ENCODE assay signal across 8 cellular contexts in genomic region chr16:84649511-84649861, GRCh38. TPM values are rescaled to one million over a fixed set of nuclear protein-coding genes. Genes with fewer than 3 reads are reported as not detected.
DNase-seq lines count a peak whose midpoint lies in the region; ATAC-seq and TF ChIP-seq lines count a peak whose summit lies in the region.

No MANE protein-coding gene starts in this region.

- H3K36me3 ChIP-seq in Panc1 (ENCODE audit: control insufficient read depth, insufficient read depth, low read length) (no peaks in the 10 kb centered on the region; the same call in 1 of the 2 replicates), esophagus muscularis mucosa (peaks cover 3 to 39% (median 28%) of the 10 kb centered on the region in 4 donors), neuronal stem cell (replicated peaks in 1 of 2; ENCODE audit: control insufficient read depth in 2 of 2, insufficient read depth in 2 of 2, low read length in 2 of 2) (peaks cover 2 to 29% of the 10 kb centered on the region in 2 donors)

- no peaks in the 10 kb centered on the region for H3K9me3 Mint-ChIP-seq in CD14-positive monocyte

- CTCF ChIA-PET in Panc1 (lab: Charles Lee): interaction anchor here (0.5 kb wide), 1 partner anchor 33 kb away, joined by 3 read pairs; no protein-coding TSS in a partner anchor

- BruUV-seq in Panc1 (replicated peaks; lab: Mats Ljungman, UMichigan): no TSS peak

- ATAC-seq in Panc1 (no peak), HG03342 (IDR thresholded peaks at IDR 0.05; ENCODE audit: unreplicated experiment) (no peak)

- H3K4me3 ChIP-seq in Panc1 (ENCODE audit: low read depth in 2 of 2, low read length in 2 of 2) (peak overlapping the region; percentile 64 to 67), esophagus muscularis mucosa (peak overlapping the region; percentile 78 to 99 (median 87)), neuronal stem cell (ENCODE audit: low read length in 2 of 2) (peak overlapping the region; percentile 75 to 83)

- no peak overlapping the region for H3K23ac ChIP-seq in neuronal stem cell (ENCODE audit: low read depth, low read length, poor library complexity)

- H3K27ac ChIP-seq in Panc1 (ENCODE audit: low read length) (peak overlapping the region; percentile 59), esophagus muscularis mucosa (replicated peaks in 1 of 4) (peak overlapping the region; percentile 84 to 90 (median 86)), neuronal stem cell (replicated peaks; ENCODE audit: low read length) (no peak overlapping the region)

- H3K27me3 Mint-ChIP-seq in CD14-positive monocyte (ENCODE audit: low read depth in 3 of 3): peaks cover 0 to 7% (median 4%) of the 10 kb centered on the region in 3 donors

- no peak for TF ChIP-seq CTCF in CD14-positive monocyte (IDR thresholded peaks at IDR 0.05)
- no peak for TF ChIP-seq CTCF in Panc1 (IDR thresholded peaks at IDR 0.05)
- no peak for TF ChIP-seq CTCF in esophagus muscularis mucosa (IDR thresholded peaks at IDR 0.05)

- POLR2A ChIA-PET in Panc1 (lab: Charles Lee): no interaction called here

- no peaks in the 10 kb centered on the region for H3K27me3 ChIP-seq in Panc1 (ENCODE audit: control insufficient read depth, insufficient read depth, low read length)
- no peaks in the 10 kb centered on the region for H3K27me3 ChIP-seq in esophagus muscularis mucosa
- peaks cover 0 to 19% (median 0%) of the 10 kb centered on the region in 3 experiments for H3K27me3 ChIP-seq in neuronal stem cell (ENCODE audit: control insufficient read depth in 3 of 3, insufficient read depth in 3 of 3, low read depth in 1 of 3, low read length in 3 of 3)

- no peak overlapping the region for H3K9ac ChIP-seq in neuronal stem cell (ENCODE audit: low read depth, low read length, poor library complexity)

- no peak overlapping the region for H3K4ac ChIP-seq in neuronal stem cell (ENCODE audit: low read length)

- H3K4me3 Mint-ChIP-seq in CD14-positive monocyte: peak overlapping the region; percentile 79 to 87

- H3K4me1 ChIP-seq in Panc1 (ENCODE audit: control insufficient read depth, insufficient read depth, low read length) (peaks cover 6% of the 10 kb centered on the region), esophagus muscularis mucosa (peaks cover 19 to 36% (median 31%) of the 10 kb centered on the region in 4 donors), neuronal stem cell (ENCODE audit: control insufficient read depth in 2 of 2, insufficient read depth in 1 of 2, low read depth in 1 of 2, low read length in 2 of 2) (peaks cover 6 to 14% of the 10 kb centered on the region in 2 donors)

- H2BK5ac ChIP-seq in neuronal stem cell (ENCODE audit: low read length): no peak overlapping the region

- H3K18ac ChIP-seq in neuronal stem cell (ENCODE audit: low read length): no peak overlapping the region

- DNase-seq in CD14-positive monocyte (ENCODE audit: low spot score) (no peak), Panc1 (ENCODE audit: low read depth, low spot score) (no peak), esophagus muscularis mucosa (ENCODE audit: extremely low spot score) (no peak), neuronal stem cell (ENCODE audit: low spot score) (no peak), NCI-H774 (lab: John Stamatoyannopoulos, UW) (no peak), iPS-NIHi11 (ENCODE audit: low spot score) (no peak), anterior cingulate cortex (lab: John Stamatoyannopoulos, UW) (no peak)

- H2AK5ac ChIP-seq in neuronal stem cell (ENCODE audit: low read depth, low read length): peak overlapping the region; percentile 21

- H3K4me2 ChIP-seq in neuronal stem cell (ENCODE audit: insufficient read depth, low read length, poor library complexity, severe bottlenecking): peak overlapping the region; percentile 96

- H3K9me3 ChIP-seq in Panc1 (ENCODE audit: control insufficient read depth, insufficient read depth, low read depth, low read length): no peaks in the 10 kb centered on the region
- H3K9me3 ChIP-seq in esophagus muscularis mucosa: no peaks in the 10 kb centered on the region
- no peaks in the 10 kb centered on the region for H3K9me3 ChIP-seq in neuronal stem cell (replicated peaks in 1 of 2; ENCODE audit: control insufficient read depth in 2 of 2, insufficient read depth in 1 of 2, low read depth in 1 of 2, low read length in 2 of 2)

- peak overlapping the region in 6 of 7 donors; percentile 37 to 86 (median 70) for H3K27ac Mint-ChIP-seq in CD14-positive monocyte

- peaks cover 25% of the 10 kb centered on the region for H3K4me1 Mint-ChIP-seq in CD14-positive monocyte

- H2AFZ ChIP-seq in neuronal stem cell (ENCODE audit: low read length): no peak overlapping the region

- H3K14ac ChIP-seq in neuronal stem cell (ENCODE audit: low read length): no peak overlapping the region

- in situ Hi-C loops in Panc1 (cut with HindIII; ENCODE audit: low pct_unique_long_range_greater_than_20kb, low sequenced_read_pairs): no loop called here

- peaks cover 36 to 40% of the 10 kb centered on the region in 2 donors for H3K36me3 Mint-ChIP-seq in CD14-positive monocyte

- 60% methylated on average over 11 of the region's 11 CpGs for WGBS in esophagus muscularis mucosa
- WGBS in neuronal stem cell (ENCODE audit: extremely low coverage in 2 of 2, insufficient read length in 2 of 2, insufficient replicate concordance in 1 of 2), 2 donors: no CpG with 5 or more reads among the region's 11 CpGs

- TF ChIP-seq POLR2A in esophagus muscularis mucosa (IDR thresholded peaks at IDR 0.05; ENCODE audit: low read depth): no peak

- H2BK12ac ChIP-seq in neuronal stem cell (ENCODE audit: low read length): no peak overlapping the region

- no peak overlapping the region for H2BK15ac ChIP-seq in neuronal stem cell (ENCODE audit: low read length)

- intact Hi-C loops in CD14-positive monocyte (cut with micrococcal nuclease): no loop called here
- intact Hi-C loops in Panc1 (cut with micrococcal nuclease; ENCODE audit: unreplicated experiment): no loop called here
- intact Hi-C loops in esophagus muscularis mucosa (cut with DNase I): no loop called here

- no peak overlapping the region for H2BK120ac ChIP-seq in neuronal stem cell (ENCODE audit: low read depth, low read length)

- H3K79me1 ChIP-seq in neuronal stem cell (ENCODE audit: low read depth, low read length): no peaks in the 10 kb centered on the region

- no peak for TF ChIP-seq EP300 in esophagus muscularis mucosa (IDR thresholded peaks at IDR 0.05)

- H4K8ac ChIP-seq in neuronal stem cell (ENCODE audit: low read depth, low read length): no peak overlapping the region

- H4K91ac ChIP-seq in neuronal stem cell (ENCODE audit: low read depth, low read length, poor library complexity): no peak overlapping the region

RNA-seq across cellular contexts. Expression of gene KLHL36, which starts 1.2 kb away (rescaled TPM):
- polyA plus RNA-seq in CD14-positive monocyte: 10 to 100 TPM; 12.1 to 14.2 TPM
- 46.0 TPM for total RNA-seq in Panc1 (2021; ENCODE audit: unreplicated experiment)
- polyA plus RNA-seq in Panc1 (2012; ENCODE audit: insufficient read length): 34.8 TPM
- total RNA-seq in esophagus muscularis mucosa: 100 to 1,000 TPM in 2 of 4 donors, 10 to 100 TPM in 2; 52.3 to 119 (median 80.4) TPM
- polyA plus RNA-seq in neuronal stem cell (2013, experiment 1 of 2): 7.4 TPM
- 8.0 TPM for polyA plus RNA-seq in neuronal stem cell (2013, experiment 2 of 2)

RNA-seq across cellular contexts. Expression of gene COTL1, which starts 31.6 kb away (rescaled TPM):
- 1,000 to 10,000 TPM; 1,643 to 1,843 TPM for polyA plus RNA-seq in CD14-positive monocyte
- total RNA-seq in Panc1 (2021; ENCODE audit: unreplicated experiment) (302 TPM), esophagus muscularis mucosa (10 to 100 TPM; 34.5 to 42.9 (median 40.7) TPM)
- 235 TPM for polyA plus RNA-seq in Panc1 (2012; ENCODE audit: insufficient read length)
- 222 TPM for polyA plus RNA-seq in neuronal stem cell (2013, experiment 1 of 2)
- 221 TPM for polyA plus RNA-seq in neuronal stem cell (2013, experiment 2 of 2)

RNA-seq across cellular contexts. Expression of gene USP10, which starts 50.3 kb away (rescaled TPM):
- polyA plus RNA-seq in CD14-positive monocyte: 100 to 1,000 TPM in 1 of 2 donors, 10 to 100 TPM in 1; 90.9 to 115 TPM
- total RNA-seq in Panc1 (2021; ENCODE audit: unreplicated experiment) (77.4 TPM), esophagus muscularis mucosa (10 to 100 TPM; 45.3 to 71.2 (median 59.3) TPM)
- 61.8 TPM for polyA plus RNA-seq in Panc1 (2012; ENCODE audit: insufficient read length)
- 92.1 TPM for polyA plus RNA-seq in neuronal stem cell (2013, experiment 1 of 2)
- 91.9 TPM for polyA plus RNA-seq in neuronal stem cell (2013, experiment 2 of 2)
